ENCODE assay signal across 8 cellular contexts in genomic region chr22:50530857-50531545, GRCh38. TPM values are rescaled to one million over a fixed set of nuclear protein-coding genes. Genes with fewer than 3 reads are reported as not detected.
DNase-seq lines count a peak whose midpoint lies in the region; ATAC-seq and TF ChIP-seq lines count a peak whose summit lies in the region.

No MANE protein-coding gene starts in this region.

- no peaks in the 10 kb centered on the region for H3K9me3 Mint-ChIP-seq in stimulated activated memory B cell treated with anti-CD40 and anti-IgM and Interleukin-4, amounts not matched to agents 10 μg/mL and 1 μg/mL and 100 μg/mL, for 72 hours

- peaks cover 63% of the 10 kb centered on the region for H3K4me1 Mint-ChIP-seq in stimulated activated memory B cell treated with anti-CD40 and anti-IgM and Interleukin-4, amounts not matched to agents 10 μg/mL and 1 μg/mL and 100 μg/mL, for 72 hours

- DNase-seq in NCI-H146 (lab: John Stamatoyannopoulos, UW) = peak; percentile 42
- DNase-seq in NCI-H146 treated with DMSO at 0.1 percent for 48 hours (lab: John Stamatoyannopoulos, UW; ENCODE audit: unreplicated experiment) = no peak
- peak; percentile 42 for DNase-seq in NCI-H510A (lab: John Stamatoyannopoulos, UW)
- DNase-seq in activated CD8-positive, alpha-beta memory T cell treated with anti-CD3 and anti-CD28 coated beads, Interleukin-2, amount 50 U/mL, for 4 hours = peak; percentile 77
- peak; percentile 92 for DNase-seq in epithelial cell of esophagus (ENCODE audit: low read depth)
- DNase-seq in myocyte (ENCODE audit: low read depth) = peak; percentile 48

- H3K4me3 ChIP-seq in epithelial cell of esophagus (ENCODE audit: low read length) = peak overlapping the region; percentile 79

- peaks cover 12% of the 10 kb centered on the region for H3K36me3 Mint-ChIP-seq in stimulated activated memory B cell treated with anti-CD40 and anti-IgM and Interleukin-4, amounts not matched to agents 10 μg/mL and 1 μg/mL and 100 μg/mL, for 72 hours

- TF ChIP-seq CTCF in epithelial cell of esophagus (IDR thresholded peaks at IDR 0.05; ENCODE audit: insufficient read depth, low read depth, low read length, missing control alignments) = no peak

- peak; percentile 68 for ATAC-seq in stimulated activated memory B cell treated with anti-CD40 and anti-IgM and Interleukin-4, amounts not matched to agents 10 μg/mL and 1 μg/mL and 100 μg/mL, for 72 hours
- no peak for ATAC-seq in HG02798 (IDR thresholded peaks at IDR 0.05; ENCODE audit: poor library complexity, unreplicated experiment)

- no peaks in the 10 kb centered on the region for H3K27me3 Mint-ChIP-seq in stimulated activated memory B cell treated with anti-CD40 and anti-IgM and Interleukin-4, amounts not matched to agents 10 μg/mL and 1 μg/mL and 100 μg/mL, for 72 hours

- peak overlapping the region; percentile 97 for H3K4me3 Mint-ChIP-seq in stimulated activated memory B cell treated with anti-CD40 and anti-IgM and Interleukin-4, amounts not matched to agents 10 μg/mL and 1 μg/mL and 100 μg/mL, for 72 hours

- H3K27ac Mint-ChIP-seq in stimulated activated memory B cell treated with anti-CD40 and anti-IgM and Interleukin-4, amounts not matched to agents 10 μg/mL and 1 μg/mL and 100 μg/mL, for 72 hours = peak overlapping the region; percentile 100

RNA-seq across cellular contexts. Expression of gene TYMP, which starts 1.2 kb away (rescaled TPM):
- 1.7 and 2.1 TPM in 2 replicates for total RNA-seq in myocyte
- polyA plus RNA-seq in myocyte (2012) = 2.0 TPM

RNA-seq across cellular contexts. Expression of gene SCO2, which starts 5.6 kb away (rescaled TPM):
- 0.68 and 1.6 TPM in 2 replicates for total RNA-seq in myocyte
- polyA plus RNA-seq in myocyte (2012) = 0.68 TPM

RNA-seq across cellular contexts. Expression of gene KLHDC7B, which starts 14.7 kb away (rescaled TPM):
- not detected in 2 replicates for total RNA-seq in myocyte
- polyA plus RNA-seq in myocyte (2012) = 0.21 TPM

RNA-seq across cellular contexts. Expression of gene NCAPH2, which starts 23.0 kb away (rescaled TPM):
- total RNA-seq in myocyte = 21.6 and 25.3 TPM in 2 replicates
- 23.1 TPM for polyA plus RNA-seq in myocyte (2012)

RNA-seq across cellular contexts. Expression of gene LMF2, which starts 23.5 kb away (rescaled TPM):
- total RNA-seq in myocyte = 41.3 and 46.6 TPM in 2 replicates
- polyA plus RNA-seq in myocyte (2012) = 60.6 TPM
